Comparison of ENCODE assay signal across 1 cellular context in the genomic region with DNA sequence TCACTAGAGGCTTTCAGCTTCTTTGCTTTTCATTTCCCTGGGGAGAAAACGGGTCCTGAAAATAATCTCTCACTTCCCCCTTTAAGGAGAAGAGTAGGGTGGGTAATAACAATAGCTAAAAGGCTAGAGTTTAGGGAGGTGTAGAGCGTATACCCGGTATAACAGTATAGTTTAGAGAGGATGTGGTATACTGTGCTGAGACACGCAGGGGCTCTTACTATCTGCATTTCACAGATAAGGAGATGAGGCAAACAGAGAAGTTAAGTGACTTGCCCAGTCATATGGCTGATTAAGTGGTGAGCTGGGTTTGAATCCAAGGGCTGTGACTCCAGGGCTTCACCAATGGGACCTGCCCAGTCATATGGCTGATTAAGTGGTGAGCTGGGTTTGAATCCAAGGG.
TF ChIP-seq lines count a peak whose summit lies in the region.

No MANE protein-coding gene starts in this region.

TF ChIP-seq in K562, 482 proteins besides CTCF, POLR2A, EP300 and RAD21 (continued from another document and continues in another):
- TF ChIP-seq, protein P1, sequence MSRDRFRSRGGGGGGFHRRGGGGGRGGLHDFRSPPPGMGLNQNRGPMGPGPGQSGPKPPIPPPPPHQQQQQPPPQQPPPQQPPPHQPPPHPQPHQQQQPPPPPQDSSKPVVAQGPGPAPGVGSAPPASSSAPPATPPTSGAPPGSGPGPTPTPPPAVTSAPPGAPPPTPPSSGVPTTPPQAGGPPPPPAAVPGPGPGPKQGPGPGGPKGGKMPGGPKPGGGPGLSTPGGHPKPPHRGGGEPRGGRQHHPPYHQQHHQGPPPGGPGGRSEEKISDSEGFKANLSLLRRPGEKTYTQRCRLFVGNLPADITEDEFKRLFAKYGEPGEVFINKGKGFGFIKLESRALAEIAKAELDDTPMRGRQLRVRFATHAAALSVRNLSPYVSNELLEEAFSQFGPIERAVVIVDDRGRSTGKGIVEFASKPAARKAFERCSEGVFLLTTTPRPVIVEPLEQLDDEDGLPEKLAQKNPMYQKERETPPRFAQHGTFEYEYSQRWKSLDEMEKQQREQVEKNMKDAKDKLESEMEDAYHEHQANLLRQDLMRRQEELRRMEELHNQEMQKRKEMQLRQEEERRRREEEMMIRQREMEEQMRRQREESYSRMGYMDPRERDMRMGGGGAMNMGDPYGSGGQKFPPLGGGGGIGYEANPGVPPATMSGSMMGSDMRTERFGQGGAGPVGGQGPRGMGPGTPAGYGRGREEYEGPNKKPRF (IDR thresholded peaks at IDR 0.05; ENCODE audit: low read depth, low read length): no peak
- TF ChIP-seq RBFOX2 (IDR thresholded peaks at IDR 0.05; ENCODE audit: low read depth, low read length): no peak
- TF ChIP-seq, protein P2, sequence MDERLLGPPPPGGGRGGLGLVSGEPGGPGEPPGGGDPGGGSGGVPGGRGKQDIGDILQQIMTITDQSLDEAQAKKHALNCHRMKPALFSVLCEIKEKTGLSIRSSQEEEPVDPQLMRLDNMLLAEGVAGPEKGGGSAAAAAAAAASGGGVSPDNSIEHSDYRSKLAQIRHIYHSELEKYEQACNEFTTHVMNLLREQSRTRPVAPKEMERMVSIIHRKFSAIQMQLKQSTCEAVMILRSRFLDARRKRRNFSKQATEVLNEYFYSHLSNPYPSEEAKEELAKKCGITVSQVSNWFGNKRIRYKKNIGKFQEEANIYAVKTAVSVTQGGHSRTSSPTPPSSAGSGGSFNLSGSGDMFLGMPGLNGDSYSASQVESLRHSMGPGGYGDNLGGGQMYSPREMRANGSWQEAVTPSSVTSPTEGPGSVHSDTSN (CRISPR knock-in tag; IDR thresholded peaks at IDR 0.05; ENCODE audit: low read depth): no peak
- TF ChIP-seq, protein P2 (tag; conservative IDR thresholded peaks at IDR 0.05; ENCODE audit: low read depth): no peak
- TF ChIP-seq, protein P3, sequence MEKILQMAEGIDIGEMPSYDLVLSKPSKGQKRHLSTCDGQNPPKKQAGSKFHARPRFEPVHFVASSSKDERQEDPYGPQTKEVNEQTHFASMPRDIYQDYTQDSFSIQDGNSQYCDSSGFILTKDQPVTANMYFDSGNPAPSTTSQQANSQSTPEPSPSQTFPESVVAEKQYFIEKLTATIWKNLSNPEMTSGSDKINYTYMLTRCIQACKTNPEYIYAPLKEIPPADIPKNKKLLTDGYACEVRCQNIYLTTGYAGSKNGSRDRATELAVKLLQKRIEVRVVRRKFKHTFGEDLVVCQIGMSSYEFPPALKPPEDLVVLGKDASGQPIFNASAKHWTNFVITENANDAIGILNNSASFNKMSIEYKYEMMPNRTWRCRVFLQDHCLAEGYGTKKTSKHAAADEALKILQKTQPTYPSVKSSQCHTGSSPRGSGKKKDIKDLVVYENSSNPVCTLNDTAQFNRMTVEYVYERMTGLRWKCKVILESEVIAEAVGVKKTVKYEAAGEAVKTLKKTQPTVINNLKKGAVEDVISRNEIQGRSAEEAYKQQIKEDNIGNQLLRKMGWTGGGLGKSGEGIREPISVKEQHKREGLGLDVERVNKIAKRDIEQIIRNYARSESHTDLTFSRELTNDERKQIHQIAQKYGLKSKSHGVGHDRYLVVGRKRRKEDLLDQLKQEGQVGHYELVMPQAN (IDR thresholded peaks at IDR 0.05; ENCODE audit: borderline replicate concordance): no peak
- TF ChIP-seq GTF2F1 (IDR thresholded peaks at IDR 0.05; ENCODE audit: low read depth, low read length): no peak
- TF ChIP-seq, protein P4, sequence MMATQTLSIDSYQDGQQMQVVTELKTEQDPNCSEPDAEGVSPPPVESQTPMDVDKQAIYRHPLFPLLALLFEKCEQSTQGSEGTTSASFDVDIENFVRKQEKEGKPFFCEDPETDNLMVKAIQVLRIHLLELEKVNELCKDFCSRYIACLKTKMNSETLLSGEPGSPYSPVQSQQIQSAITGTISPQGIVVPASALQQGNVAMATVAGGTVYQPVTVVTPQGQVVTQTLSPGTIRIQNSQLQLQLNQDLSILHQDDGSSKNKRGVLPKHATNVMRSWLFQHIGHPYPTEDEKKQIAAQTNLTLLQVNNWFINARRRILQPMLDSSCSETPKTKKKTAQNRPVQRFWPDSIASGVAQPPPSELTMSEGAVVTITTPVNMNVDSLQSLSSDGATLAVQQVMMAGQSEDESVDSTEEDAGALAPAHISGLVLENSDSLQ (IDR thresholded peaks at IDR 0.05): 0 out of 2 replicates have a peak, but pooled peaks have one; percentile 14
- TF ChIP-seq BRCA1 (IDR thresholded peaks at IDR 0.05): no peak
- TF ChIP-seq BRCA1 (CRISPR knock-in tag; IDR thresholded peaks at IDR 0.05): no peak
- TF ChIP-seq ZNF282 (CRISPR knock-in tag; IDR thresholded peaks at IDR 0.05): no peak
- TF ChIP-seq GTF2A2 (tag; IDR thresholded peaks at IDR 0.05): no peak
- TF ChIP-seq ZNF561 (CRISPR knock-in tag; conservative IDR thresholded peaks at IDR 0.05): no peak
- TF ChIP-seq, protein P5, sequence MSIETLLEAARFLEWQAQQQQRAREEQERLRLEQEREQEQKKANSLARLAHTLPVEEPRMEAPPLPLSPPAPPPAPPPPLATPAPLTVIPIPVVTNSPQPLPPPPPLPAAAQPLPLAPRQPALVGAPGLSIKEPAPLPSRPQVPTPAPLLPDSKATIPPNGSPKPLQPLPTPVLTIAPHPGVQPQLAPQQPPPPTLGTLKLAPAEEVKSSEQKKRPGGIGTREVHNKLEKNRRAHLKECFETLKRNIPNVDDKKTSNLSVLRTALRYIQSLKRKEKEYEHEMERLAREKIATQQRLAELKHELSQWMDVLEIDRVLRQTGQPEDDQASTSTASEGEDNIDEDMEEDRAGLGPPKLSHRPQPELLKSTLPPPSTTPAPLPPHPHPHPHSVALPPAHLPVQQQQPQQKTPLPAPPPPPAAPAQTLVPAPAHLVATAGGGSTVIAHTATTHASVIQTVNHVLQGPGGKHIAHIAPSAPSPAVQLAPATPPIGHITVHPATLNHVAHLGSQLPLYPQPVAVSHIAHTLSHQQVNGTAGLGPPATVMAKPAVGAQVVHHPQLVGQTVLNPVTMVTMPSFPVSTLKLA (conservative IDR thresholded peaks at IDR 0.05): no peak
- no peak for TF ChIP-seq TFAM (CRISPR knock-in tag; conservative IDR thresholded peaks at IDR 0.05)
- TF ChIP-seq, protein P6, sequence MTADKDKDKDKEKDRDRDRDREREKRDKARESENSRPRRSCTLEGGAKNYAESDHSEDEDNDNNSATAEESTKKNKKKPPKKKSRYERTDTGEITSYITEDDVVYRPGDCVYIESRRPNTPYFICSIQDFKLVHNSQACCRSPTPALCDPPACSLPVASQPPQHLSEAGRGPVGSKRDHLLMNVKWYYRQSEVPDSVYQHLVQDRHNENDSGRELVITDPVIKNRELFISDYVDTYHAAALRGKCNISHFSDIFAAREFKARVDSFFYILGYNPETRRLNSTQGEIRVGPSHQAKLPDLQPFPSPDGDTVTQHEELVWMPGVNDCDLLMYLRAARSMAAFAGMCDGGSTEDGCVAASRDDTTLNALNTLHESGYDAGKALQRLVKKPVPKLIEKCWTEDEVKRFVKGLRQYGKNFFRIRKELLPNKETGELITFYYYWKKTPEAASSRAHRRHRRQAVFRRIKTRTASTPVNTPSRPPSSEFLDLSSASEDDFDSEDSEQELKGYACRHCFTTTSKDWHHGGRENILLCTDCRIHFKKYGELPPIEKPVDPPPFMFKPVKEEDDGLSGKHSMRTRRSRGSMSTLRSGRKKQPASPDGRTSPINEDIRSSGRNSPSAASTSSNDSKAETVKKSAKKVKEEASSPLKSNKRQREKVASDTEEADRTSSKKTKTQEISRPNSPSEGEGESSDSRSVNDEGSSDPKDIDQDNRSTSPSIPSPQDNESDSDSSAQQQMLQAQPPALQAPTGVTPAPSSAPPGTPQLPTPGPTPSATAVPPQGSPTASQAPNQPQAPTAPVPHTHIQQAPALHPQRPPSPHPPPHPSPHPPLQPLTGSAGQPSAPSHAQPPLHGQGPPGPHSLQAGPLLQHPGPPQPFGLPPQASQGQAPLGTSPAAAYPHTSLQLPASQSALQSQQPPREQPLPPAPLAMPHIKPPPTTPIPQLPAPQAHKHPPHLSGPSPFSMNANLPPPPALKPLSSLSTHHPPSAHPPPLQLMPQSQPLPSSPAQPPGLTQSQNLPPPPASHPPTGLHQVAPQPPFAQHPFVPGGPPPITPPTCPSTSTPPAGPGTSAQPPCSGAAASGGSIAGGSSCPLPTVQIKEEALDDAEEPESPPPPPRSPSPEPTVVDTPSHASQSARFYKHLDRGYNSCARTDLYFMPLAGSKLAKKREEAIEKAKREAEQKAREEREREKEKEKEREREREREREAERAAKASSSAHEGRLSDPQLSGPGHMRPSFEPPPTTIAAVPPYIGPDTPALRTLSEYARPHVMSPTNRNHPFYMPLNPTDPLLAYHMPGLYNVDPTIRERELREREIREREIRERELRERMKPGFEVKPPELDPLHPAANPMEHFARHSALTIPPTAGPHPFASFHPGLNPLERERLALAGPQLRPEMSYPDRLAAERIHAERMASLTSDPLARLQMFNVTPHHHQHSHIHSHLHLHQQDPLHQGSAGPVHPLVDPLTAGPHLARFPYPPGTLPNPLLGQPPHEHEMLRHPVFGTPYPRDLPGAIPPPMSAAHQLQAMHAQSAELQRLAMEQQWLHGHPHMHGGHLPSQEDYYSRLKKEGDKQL (CRISPR knock-in tag; IDR thresholded peaks at IDR 0.05; ENCODE audit: borderline replicate concordance): no peak
- TF ChIP-seq, protein P7, sequence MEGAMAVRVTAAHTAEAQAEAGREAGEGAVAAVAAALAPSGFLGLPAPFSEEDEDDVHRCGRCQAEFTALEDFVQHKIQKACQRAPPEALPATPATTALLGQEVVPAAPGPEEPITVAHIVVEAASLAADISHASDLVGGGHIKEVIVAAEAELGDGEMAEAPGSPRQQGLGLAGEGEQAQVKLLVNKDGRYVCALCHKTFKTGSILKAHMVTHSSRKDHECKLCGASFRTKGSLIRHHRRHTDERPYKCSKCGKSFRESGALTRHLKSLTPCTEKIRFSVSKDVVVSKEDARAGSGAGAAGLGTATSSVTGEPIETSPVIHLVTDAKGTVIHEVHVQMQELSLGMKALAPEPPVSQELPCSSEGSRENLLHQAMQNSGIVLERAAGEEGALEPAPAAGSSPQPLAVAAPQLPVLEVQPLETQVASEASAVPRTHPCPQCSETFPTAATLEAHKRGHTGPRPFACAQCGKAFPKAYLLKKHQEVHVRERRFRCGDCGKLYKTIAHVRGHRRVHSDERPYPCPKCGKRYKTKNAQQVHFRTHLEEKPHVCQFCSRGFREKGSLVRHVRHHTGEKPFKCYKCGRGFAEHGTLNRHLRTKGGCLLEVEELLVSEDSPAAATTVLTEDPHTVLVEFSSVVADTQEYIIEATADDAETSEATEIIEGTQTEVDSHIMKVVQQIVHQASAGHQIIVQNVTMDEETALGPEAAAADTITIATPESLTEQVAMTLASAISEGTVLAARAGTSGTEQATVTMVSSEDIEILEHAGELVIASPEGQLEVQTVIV (CRISPR knock-in tag; IDR thresholded peaks at IDR 0.05; ENCODE audit: borderline replicate concordance): no peak
- no peak for TF ChIP-seq TAF9B (IDR thresholded peaks at IDR 0.05; ENCODE audit: partially characterized antibody)
- TF ChIP-seq, protein P8, sequence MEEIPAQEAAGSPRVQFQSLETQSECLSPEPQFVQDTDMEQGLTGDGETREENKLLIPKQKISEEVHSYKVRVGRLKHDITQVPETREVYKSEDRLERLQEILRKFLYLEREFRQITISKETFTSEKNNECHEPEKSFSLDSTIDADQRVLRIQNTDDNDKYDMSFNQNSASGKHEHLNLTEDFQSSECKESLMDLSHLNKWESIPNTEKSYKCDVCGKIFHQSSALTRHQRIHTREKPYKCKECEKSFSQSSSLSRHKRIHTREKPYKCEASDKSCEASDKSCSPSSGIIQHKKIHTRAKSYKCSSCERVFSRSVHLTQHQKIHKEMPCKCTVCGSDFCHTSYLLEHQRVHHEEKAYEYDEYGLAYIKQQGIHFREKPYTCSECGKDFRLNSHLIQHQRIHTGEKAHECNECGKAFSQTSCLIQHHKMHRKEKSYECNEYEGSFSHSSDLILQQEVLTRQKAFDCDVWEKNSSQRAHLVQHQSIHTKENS (CRISPR knock-in tag; IDR thresholded peaks at IDR 0.05): no peak
- TF ChIP-seq ZNF224 (CRISPR knock-in tag; IDR thresholded peaks at IDR 0.05): no peak
- TF ChIP-seq NCOA4 (IDR thresholded peaks at IDR 0.05; ENCODE audit: partially characterized antibody): no peak
- no peak for TF ChIP-seq CSDE1 (IDR thresholded peaks at IDR 0.05)
- peak; percentile 79 for TF ChIP-seq ETV1 (tag; conservative IDR thresholded peaks at IDR 0.05; ENCODE audit: low read depth)
- TF ChIP-seq DDX20 (tag; IDR thresholded peaks at IDR 0.05; ENCODE audit: low read depth): no peak
- TF ChIP-seq CBX5 (IDR thresholded peaks at IDR 0.05; ENCODE audit: borderline replicate concordance, low read depth): no peak
